1 cellular context compared by ENCODE assay signal in the genomic region with DNA sequence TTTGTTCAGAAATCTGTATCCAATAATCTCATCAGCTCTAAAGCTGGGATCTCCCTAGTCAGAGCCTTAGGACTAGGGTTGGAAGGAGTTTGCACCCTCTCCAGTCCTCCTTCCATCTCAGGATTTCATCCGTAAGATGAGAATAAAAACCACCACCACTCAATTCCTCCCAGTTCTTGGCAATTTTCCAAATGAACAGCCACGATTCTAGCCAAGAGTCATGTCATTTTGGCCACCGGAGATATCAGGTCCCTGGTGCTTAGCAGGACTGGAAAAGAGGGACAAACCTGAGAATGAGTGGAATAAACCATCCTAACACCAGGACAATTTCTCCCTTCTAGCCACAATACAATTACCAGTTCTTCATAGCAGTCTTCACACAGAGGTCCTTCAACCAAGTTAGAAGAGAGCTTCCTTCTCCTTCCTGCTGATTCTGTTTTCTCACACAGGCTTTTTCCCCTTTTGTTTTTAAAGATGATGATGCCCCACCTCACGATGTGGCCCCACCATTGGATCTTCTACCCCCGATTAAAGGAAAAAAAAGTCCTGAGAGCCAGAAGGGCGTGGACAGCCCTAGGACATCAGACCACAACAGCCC.
TF ChIP-seq lines count a peak whose summit lies in the region.

No MANE protein-coding gene starts in this region.

TF ChIP-seq in HEK293, 187 proteins besides CTCF, POLR2A, EP300 and RAD21:
- TF ChIP-seq, protein P1, sequence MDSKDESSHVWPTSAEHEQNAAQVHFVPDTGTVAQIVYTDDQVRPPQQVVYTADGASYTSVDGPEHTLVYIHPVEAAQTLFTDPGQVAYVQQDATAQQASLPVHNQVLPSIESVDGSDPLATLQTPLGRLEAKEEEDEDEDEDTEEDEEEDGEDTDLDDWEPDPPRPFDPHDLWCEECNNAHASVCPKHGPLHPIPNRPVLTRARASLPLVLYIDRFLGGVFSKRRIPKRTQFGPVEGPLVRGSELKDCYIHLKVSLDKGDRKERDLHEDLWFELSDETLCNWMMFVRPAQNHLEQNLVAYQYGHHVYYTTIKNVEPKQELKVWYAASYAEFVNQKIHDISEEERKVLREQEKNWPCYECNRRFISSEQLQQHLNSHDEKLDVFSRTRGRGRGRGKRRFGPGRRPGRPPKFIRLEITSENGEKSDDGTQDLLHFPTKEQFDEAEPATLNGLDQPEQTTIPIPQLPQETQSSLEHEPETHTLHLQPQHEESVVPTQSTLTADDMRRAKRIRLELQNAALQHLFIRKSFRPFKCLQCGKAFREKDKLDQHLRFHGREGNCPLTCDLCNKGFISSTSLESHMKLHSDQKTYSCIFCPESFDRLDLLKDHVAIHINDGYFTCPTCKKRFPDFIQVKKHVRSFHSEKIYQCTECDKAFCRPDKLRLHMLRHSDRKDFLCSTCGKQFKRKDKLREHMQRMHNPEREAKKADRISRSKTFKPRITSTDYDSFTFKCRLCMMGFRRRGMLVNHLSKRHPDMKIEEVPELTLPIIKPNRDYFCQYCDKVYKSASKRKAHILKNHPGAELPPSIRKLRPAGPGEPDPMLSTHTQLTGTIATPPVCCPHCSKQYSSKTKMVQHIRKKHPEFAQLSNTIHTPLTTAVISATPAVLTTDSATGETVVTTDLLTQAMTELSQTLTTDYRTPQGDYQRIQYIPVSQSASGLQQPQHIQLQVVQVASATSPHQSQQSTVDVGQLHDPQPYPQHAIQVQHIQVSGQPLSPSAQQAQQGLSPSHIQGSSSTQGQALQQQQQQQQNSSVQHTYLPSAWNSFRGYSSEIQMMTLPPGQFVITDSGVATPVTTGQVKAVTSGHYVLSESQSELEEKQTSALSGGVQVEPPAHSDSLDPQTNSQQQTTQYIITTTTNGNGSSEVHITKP (tag by site-specific recombination; IDR thresholded peaks at IDR 0.05): peak; percentile 93
- no peak for TF ChIP-seq EGR2 (tag by site-specific recombination; IDR thresholded peaks at IDR 0.05; ENCODE audit: low read depth)
